ENCODE assay signal across 1 cellular context in the genomic region with DNA sequence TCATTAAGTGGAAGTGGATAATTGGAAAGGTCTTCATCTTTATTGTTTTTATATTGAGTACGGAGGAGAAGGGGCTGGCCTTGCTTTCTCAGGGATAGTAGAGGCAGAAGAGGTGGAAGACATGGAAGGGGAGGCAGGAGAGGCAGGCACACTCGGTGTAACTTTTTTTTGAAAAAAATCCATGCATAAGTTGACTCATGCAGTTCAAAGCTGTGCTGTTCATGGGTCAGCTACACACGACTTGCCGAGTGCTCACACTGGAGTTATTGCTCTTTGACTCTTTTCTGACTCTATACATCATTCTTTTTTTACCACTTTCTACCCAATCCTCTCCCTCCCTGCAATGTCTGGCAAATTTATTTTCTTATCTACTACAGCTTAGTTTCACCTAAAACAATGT.
TF ChIP-seq lines count a peak whose summit lies in the region.

No MANE protein-coding gene starts in this region.

TF ChIP-seq in SK-N-SH treated with all-trans-retinoic acid at 6 μM for 48 hours, 23 proteins besides CTCF, POLR2A, EP300 and RAD21 (continued from another document):
- TF ChIP-seq, protein P1, sequence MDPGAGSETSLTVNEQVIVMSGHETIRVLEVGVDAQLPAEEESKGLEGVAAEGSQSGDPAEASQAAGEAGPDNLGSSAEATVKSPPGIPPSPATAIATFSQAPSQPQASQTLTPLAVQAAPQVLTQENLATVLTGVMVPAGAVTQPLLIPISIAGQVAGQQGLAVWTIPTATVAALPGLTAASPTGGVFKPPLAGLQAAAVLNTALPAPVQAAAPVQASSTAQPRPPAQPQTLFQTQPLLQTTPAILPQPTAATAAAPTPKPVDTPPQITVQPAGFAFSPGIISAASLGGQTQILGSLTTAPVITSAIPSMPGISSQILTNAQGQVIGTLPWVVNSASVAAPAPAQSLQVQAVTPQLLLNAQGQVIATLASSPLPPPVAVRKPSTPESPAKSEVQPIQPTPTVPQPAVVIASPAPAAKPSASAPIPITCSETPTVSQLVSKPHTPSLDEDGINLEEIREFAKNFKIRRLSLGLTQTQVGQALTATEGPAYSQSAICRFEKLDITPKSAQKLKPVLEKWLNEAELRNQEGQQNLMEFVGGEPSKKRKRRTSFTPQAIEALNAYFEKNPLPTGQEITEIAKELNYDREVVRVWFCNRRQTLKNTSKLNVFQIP (CRISPR knock-in tag; IDR thresholded peaks at IDR 0.05; ENCODE audit: borderline replicate concordance, low read depth) = no peak
- TF ChIP-seq ARNTL (CRISPR knock-in tag; IDR thresholded peaks at IDR 0.05; ENCODE audit: borderline replicate concordance, low read depth) (no peak), SNAI2 (CRISPR knock-in tag; IDR thresholded peaks at IDR 0.05) (no peak), ZFP3 (CRISPR knock-in tag; IDR thresholded peaks at IDR 0.05) (no peak), PATZ1 (CRISPR knock-in tag; IDR thresholded peaks at IDR 0.05; ENCODE audit: borderline replicate concordance) (no peak), PPARA (CRISPR knock-in tag; IDR thresholded peaks at IDR 0.05; ENCODE audit: borderline replicate concordance) (no peak), ZFP30 (CRISPR knock-in tag; IDR thresholded peaks at IDR 0.05) (no peak), ZNF8 (CRISPR knock-in tag; IDR thresholded peaks at IDR 0.05) (no peak), ZNF70 (CRISPR knock-in tag; IDR thresholded peaks at IDR 0.05) (no peak), ZNF565 (CRISPR knock-in tag; conservative IDR thresholded peaks at IDR 0.05; ENCODE audit: low read depth) (no peak), TCF4 (CRISPR knock-in tag; IDR thresholded peaks at IDR 0.05; ENCODE audit: borderline replicate concordance) (no peak), ESRRG (CRISPR knock-in tag; IDR thresholded peaks at IDR 0.05) (no peak), CSRNP3 (CRISPR knock-in tag; IDR thresholded peaks at IDR 0.05) (no peak), TOX (CRISPR knock-in tag; IDR thresholded peaks at IDR 0.05; ENCODE audit: borderline replicate concordance) (no peak)
- TF ChIP-seq, protein P2, sequence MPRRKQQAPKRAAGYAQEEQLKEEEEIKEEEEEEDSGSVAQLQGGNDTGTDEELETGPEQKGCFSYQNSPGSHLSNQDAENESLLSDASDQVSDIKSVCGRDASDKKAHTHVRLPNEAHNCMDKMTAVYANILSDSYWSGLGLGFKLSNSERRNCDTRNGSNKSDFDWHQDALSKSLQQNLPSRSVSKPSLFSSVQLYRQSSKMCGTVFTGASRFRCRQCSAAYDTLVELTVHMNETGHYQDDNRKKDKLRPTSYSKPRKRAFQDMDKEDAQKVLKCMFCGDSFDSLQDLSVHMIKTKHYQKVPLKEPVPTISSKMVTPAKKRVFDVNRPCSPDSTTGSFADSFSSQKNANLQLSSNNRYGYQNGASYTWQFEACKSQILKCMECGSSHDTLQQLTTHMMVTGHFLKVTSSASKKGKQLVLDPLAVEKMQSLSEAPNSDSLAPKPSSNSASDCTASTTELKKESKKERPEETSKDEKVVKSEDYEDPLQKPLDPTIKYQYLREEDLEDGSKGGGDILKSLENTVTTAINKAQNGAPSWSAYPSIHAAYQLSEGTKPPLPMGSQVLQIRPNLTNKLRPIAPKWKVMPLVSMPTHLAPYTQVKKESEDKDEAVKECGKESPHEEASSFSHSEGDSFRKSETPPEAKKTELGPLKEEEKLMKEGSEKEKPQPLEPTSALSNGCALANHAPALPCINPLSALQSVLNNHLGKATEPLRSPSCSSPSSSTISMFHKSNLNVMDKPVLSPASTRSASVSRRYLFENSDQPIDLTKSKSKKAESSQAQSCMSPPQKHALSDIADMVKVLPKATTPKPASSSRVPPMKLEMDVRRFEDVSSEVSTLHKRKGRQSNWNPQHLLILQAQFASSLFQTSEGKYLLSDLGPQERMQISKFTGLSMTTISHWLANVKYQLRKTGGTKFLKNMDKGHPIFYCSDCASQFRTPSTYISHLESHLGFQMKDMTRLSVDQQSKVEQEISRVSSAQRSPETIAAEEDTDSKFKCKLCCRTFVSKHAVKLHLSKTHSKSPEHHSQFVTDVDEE (CRISPR knock-in tag; IDR thresholded peaks at IDR 0.05) = no peak
TF ChIP-seq in SK-N-SH treated with all-trans-retinoic acid at 6 μM for 48 hours: peak in this region for 0.
